In the genomic region with DNA sequence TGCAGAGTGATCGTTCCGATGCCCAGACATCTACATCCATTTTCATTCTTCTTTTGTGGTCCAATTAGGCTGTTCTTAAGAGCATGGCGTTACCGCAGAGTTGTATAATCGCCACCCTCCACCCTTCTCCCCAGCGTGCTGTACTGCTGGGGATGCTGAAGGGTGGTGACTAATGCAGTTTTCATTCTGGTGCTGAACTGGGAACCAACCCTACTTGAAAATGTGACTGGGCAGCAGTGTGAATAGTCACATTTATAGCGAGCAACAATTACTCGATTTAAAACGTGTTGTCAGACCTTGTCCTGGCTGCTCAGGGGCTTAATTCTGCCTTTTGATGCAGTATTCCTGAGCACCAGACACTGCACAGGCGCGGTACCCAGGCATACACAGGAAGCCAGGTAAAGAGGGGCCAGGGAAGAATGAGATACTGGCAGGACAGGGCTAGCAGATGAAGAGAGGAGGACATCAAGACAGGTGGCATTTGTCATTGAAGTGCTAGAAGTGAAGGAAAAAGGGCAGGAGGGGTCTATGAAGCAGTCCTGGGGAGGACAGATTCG, we compare ENCODE assay signal across 1 cellular context.
TF ChIP-seq lines count a peak whose summit lies in the region.

No MANE protein-coding gene starts in this region.

TF ChIP-seq in IMR-90, 13 proteins besides CTCF, POLR2A, EP300 and RAD21:
- no peak for TF ChIP-seq MAZ (IDR thresholded peaks at IDR 0.05; ENCODE audit: borderline replicate concordance, low read depth, low read length)
- TF ChIP-seq RFX5 (IDR thresholded peaks at IDR 0.05; ENCODE audit: low read depth, low read length), result peak; percentile 45; the same call in 1 of the 2 replicates
- TF ChIP-seq FOS (IDR thresholded peaks at IDR 0.05; ENCODE audit: low read depth, low read length), result peak; percentile 51; the same call in 1 of the 2 replicates
- TF ChIP-seq CEBPB (IDR thresholded peaks at IDR 0.05; ENCODE audit: low read depth, low read length), result no peak; the same call in 1 of the 2 replicates
- 0 out of 2 replicates have a peak, but pooled peaks have one; percentile 3 for TF ChIP-seq CHD1 (IDR thresholded peaks at IDR 0.05; ENCODE audit: low read depth, low read length)
- TF ChIP-seq NFE2L2 (IDR thresholded peaks at IDR 0.05; ENCODE audit: low read depth, low read length), result no peak
- TF ChIP-seq MAFK (IDR thresholded peaks at IDR 0.05; ENCODE audit: low read depth, low read length), result no peak
- TF ChIP-seq, protein P1, sequence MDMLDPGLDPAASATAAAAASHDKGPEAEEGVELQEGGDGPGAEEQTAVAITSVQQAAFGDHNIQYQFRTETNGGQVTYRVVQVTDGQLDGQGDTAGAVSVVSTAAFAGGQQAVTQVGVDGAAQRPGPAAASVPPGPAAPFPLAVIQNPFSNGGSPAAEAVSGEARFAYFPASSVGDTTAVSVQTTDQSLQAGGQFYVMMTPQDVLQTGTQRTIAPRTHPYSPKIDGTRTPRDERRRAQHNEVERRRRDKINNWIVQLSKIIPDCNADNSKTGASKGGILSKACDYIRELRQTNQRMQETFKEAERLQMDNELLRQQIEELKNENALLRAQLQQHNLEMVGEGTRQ (IDR thresholded peaks at IDR 0.05; ENCODE audit: low read depth, low read length), result no peak
- TF ChIP-seq RCOR1 (IDR thresholded peaks at IDR 0.05; ENCODE audit: insufficient replicate concordance, low read length), result peak; percentile 43
- TF ChIP-seq, protein P2, sequence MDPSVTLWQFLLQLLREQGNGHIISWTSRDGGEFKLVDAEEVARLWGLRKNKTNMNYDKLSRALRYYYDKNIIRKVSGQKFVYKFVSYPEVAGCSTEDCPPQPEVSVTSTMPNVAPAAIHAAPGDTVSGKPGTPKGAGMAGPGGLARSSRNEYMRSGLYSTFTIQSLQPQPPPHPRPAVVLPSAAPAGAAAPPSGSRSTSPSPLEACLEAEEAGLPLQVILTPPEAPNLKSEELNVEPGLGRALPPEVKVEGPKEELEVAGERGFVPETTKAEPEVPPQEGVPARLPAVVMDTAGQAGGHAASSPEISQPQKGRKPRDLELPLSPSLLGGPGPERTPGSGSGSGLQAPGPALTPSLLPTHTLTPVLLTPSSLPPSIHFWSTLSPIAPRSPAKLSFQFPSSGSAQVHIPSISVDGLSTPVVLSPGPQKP (IDR thresholded peaks at IDR 0.05; ENCODE audit: borderline replicate concordance, low read depth, low read length), result no peak
- no peak for TF ChIP-seq SMC3 (IDR thresholded peaks at IDR 0.05; ENCODE audit: low read depth, low read length)
- peak; percentile 49 for TF ChIP-seq BHLHE40 (IDR thresholded peaks at IDR 0.05; ENCODE audit: low read depth, low read length)
- TF ChIP-seq MXI1 (IDR thresholded peaks at IDR 0.05; ENCODE audit: borderline replicate concordance, low read depth, low read length), result no peak
